In genomic region chr4:39354178-39354503, GRCh38 we compare ENCODE assay signal across 9 cellular contexts. TPM values are rescaled to one million over a fixed set of nuclear protein-coding genes. Genes with fewer than 3 reads are reported as not detected.
DNase-seq lines count a peak whose midpoint lies in the region; ATAC-seq and TF ChIP-seq lines count a peak whose summit lies in the region.
"Had no signal": no experiment of that assay in that cellular context is flagged by ENCODE, and none has a peak within 500 bp of the region (broad histone marks: within the 10 kb centered on the region; RNA-seq: fewer than 3 reads in every experiment).

No MANE protein-coding gene starts in this region.

- H3K79me1 ChIP-seq in trophoblast cell (ENCODE audit: low read length): no peaks in the 10 kb centered on the region

- no peaks in the 10 kb centered on the region for H3K27me3 ChIP-seq in Caco-2 (replicated peaks; ENCODE audit: control insufficient read depth, insufficient read depth, low read length)
- H3K27me3 ChIP-seq in PC-9 (ENCODE audit: insufficient read depth, low read depth): no peaks in the 10 kb centered on the region
- H3K27me3 ChIP-seq in trophoblast cell (ENCODE audit: insufficient read depth, low read length): no peaks in the 10 kb centered on the region

- POLR2A ChIA-PET in Caco-2 (lab: Charles Lee) (no interaction called here), PC-9 (lab: Charles Lee; ENCODE audit: unreplicated experiment) (no interaction called here), RWPE1 (lab: Yijun Ruan, JAX; ENCODE audit: low non-redundant PET) (no interaction called here)

- ATAC-seq in esophagus mucosa: peak; percentile 45
- no peak for ATAC-seq in GM21526 (IDR thresholded peaks at IDR 0.05; ENCODE audit: low FRiP score, unreplicated experiment)

- H4K20me1 ChIP-seq in PC-9 (ENCODE audit: insufficient read depth): peaks cover 20% of the 10 kb centered on the region

- H2BK12ac ChIP-seq in trophoblast cell (ENCODE audit: low read length): no peak overlapping the region

- H3K36me3 Mint-ChIP-seq in Caco-2 (ENCODE audit: insufficient read depth, unreplicated experiment): peaks cover 38% of the 10 kb centered on the region

- no peak overlapping the region for H3K18ac ChIP-seq in trophoblast cell (ENCODE audit: low read length)

- H2BK5ac ChIP-seq in trophoblast cell (ENCODE audit: low read depth, low read length, poor library complexity): no peak overlapping the region

- CTCF ChIA-PET in Caco-2 (lab: Charles Lee): no interaction called here
- CTCF ChIA-PET in PC-9 (lab: Charles Lee): no interaction called here
- CTCF ChIA-PET in RWPE1 (lab: Yijun Ruan, JAX): interaction anchor here (0.6 to 0.8 kb wide), 3 partner anchors 11 to 1444 kb away, joined by 3 to 4 read pairs (median 3); no protein-coding TSS in a partner anchor

- H3K79me2 ChIP-seq in PC-9 (ENCODE audit: low read depth) (peaks cover 87% of the 10 kb centered on the region), trophoblast cell (ENCODE audit: control insufficient read depth, insufficient read depth, low read length, poor library complexity) (peaks cover 2% of the 10 kb centered on the region)

- no peak overlapping the region for H4K12ac ChIP-seq in trophoblast cell (ENCODE audit: low read depth, low read length)

- no peak overlapping the region for H4K91ac ChIP-seq in trophoblast cell (ENCODE audit: low read depth, low read length)

- peak overlapping the region; percentile 65 for H3K27ac Mint-ChIP-seq in Caco-2 (ENCODE audit: unreplicated experiment)

- peaks cover 17% of the 10 kb centered on the region for H3K4me1 ChIP-seq in Caco-2
- H3K4me1 ChIP-seq in PC-9 (replicated peaks; ENCODE audit: insufficient read depth): peaks cover 14% of the 10 kb centered on the region
- peaks cover 1 to 5% of the 10 kb centered on the region in 2 experiments for H3K4me1 ChIP-seq in trophoblast cell (ENCODE audit: control insufficient read depth in 1 of 2, insufficient read depth in 2 of 2, low read length in 2 of 2)

- H3K4me3 Mint-ChIP-seq in Caco-2 (ENCODE audit: unreplicated experiment): peak overlapping the region; percentile 30

- no TSS peak for BruUV-seq in Caco-2 (replicated peaks; lab: Mats Ljungman, UMichigan)
- BruUV-seq in PC-9 (replicated peaks; lab: Mats Ljungman, UMichigan): no TSS peak

- H2AK5ac ChIP-seq in trophoblast cell (ENCODE audit: low read length): no peak overlapping the region

- H3K36me3 ChIP-seq in Caco-2 (ENCODE audit: control insufficient read depth, insufficient read depth, low read length) (no peaks in the 10 kb centered on the region), PC-9 (ENCODE audit: low read depth) (peaks cover 20% of the 10 kb centered on the region), trophoblast cell (ENCODE audit: control insufficient read depth in 1 of 2, insufficient read depth in 2 of 2, low read length in 2 of 2) (peaks cover 2 to 5% of the 10 kb centered on the region in 2 experiments)

- no peak overlapping the region for H3K23ac ChIP-seq in trophoblast cell (ENCODE audit: low read length)

- peaks cover 17% of the 10 kb centered on the region for H3K4me1 Mint-ChIP-seq in Caco-2 (ENCODE audit: low read depth, unreplicated experiment)

- H3K4me2 ChIP-seq in PC-9 (peak overlapping the region; percentile 33; the same call in 1 of the 2 replicates), trophoblast cell (ENCODE audit: low read length) (peak overlapping the region; percentile 26)

- H2AFZ ChIP-seq in PC-9 (no peak overlapping the region), trophoblast cell (ENCODE audit: insufficient read depth, low read length, poor library complexity) (no peak overlapping the region)

- no peaks in the 10 kb centered on the region for H3K9me3 Mint-ChIP-seq in Caco-2 (ENCODE audit: unreplicated experiment)

- H3F3A ChIP-seq in PC-9 (ENCODE audit: insufficient read depth, low read depth): peaks cover 12% of the 10 kb centered on the region

- H3K9ac ChIP-seq in trophoblast cell (ENCODE audit: low read length): no peak overlapping the region

- H3K14ac ChIP-seq in trophoblast cell (ENCODE audit: low read length): no peak overlapping the region

- no peak overlapping the region for H3K4ac ChIP-seq in trophoblast cell (ENCODE audit: low read depth, low read length)

- H3K9me2 ChIP-seq in PC-9 (ENCODE audit: insufficient read depth): no peaks in the 10 kb centered on the region

- intact Hi-C loops in Caco-2 (cut with micrococcal nuclease; ENCODE audit: unreplicated experiment) (no loop called here), PC-9 (cut with micrococcal nuclease; ENCODE audit: unreplicated experiment) (no loop called here)

- TF ChIP-seq CTCF in Caco-2 (IDR thresholded peaks at IDR 0.05; ENCODE audit: insufficient read depth in 1 of 2, low read depth in 1 of 2, low read length in 1 of 2, severe bottlenecking in 1 of 2, unreplicated experiment in 1 of 2) (no peak), PC-9 (conservative IDR thresholded peaks at IDR 0.05) (no peak), RWPE1 (conservative IDR thresholded peaks at IDR 0.05; ENCODE audit: low read depth) (no peak)

- H3K4me3 ChIP-seq in Caco-2 (ENCODE audit: low read depth, low read length) (no peak overlapping the region), PC-9 (no peak overlapping the region), trophoblast cell (ENCODE audit: low read depth, low read length) (no peak overlapping the region)

- DNase-seq in Caco-2 (no peak), PC-9 (no peak), trophoblast cell (peak; percentile 4 to 83), MV-4-11 (lab: John Stamatoyannopoulos, UW) (no peak), SHP77 (lab: John Stamatoyannopoulos, UW) (no peak), RWPE1 (ENCODE audit: low spot score) (no peak)
- DNase-seq: NCI-H187 had no signal

- no peak overlapping the region for H4K8ac ChIP-seq in trophoblast cell (ENCODE audit: low read depth, low read length)

- WGBS in trophoblast cell (ENCODE audit: extremely low coverage, insufficient coverage, insufficient read length): no CpG with 5 or more reads among the region's 1 CpG

- no peaks in the 10 kb centered on the region; the same call in 1 of the 2 replicates for H3K9me3 ChIP-seq in Caco-2
- H3K9me3 ChIP-seq in PC-9 (ENCODE audit: insufficient read depth, low read depth): no peaks in the 10 kb centered on the region
- no peaks in the 10 kb centered on the region for H3K9me3 ChIP-seq in trophoblast cell (ENCODE audit: insufficient read depth, low read depth, low read length)

- no peaks in the 10 kb centered on the region for H3K27me3 Mint-ChIP-seq in Caco-2 (ENCODE audit: insufficient read depth, unreplicated experiment)

- peak overlapping the region; percentile 55 for H3K27ac ChIP-seq in PC-9
- H3K27ac ChIP-seq in trophoblast cell (ENCODE audit: low read depth, low read length): peak overlapping the region; percentile 41
- no peak overlapping the region for H3K27ac ChIP-seq in RWPE1

- no peak overlapping the region for H2BK120ac ChIP-seq in trophoblast cell (ENCODE audit: insufficient read depth, low read length, poor library complexity)

RNA-seq across cellular contexts. Expression of gene RFC1, which starts 12.0 kb away (rescaled TPM):
- total RNA-seq in Caco-2 (2022) (58.8 and 63.4 TPM in 2 replicates), PC-9 (2021) (52.3 and 65.7 TPM in 2 replicates), esophagus mucosa (30.5 TPM)
- polyA plus RNA-seq in trophoblast cell (2013): 108 and 109 TPM in 2 replicates

RNA-seq across cellular contexts. Expression of gene KLB, which starts 52.6 kb away (rescaled TPM):
- total RNA-seq in Caco-2 (2022) (2.2 TPM in 2 replicates), PC-9 (2021) (not detected in 2 replicates), esophagus mucosa (0.32 TPM)
- polyA plus RNA-seq in trophoblast cell (2013): 0.71 and 0.79 TPM in 2 replicates

Comparison
In these comparisons a context has a peak if more than half of its experiments do, and no peak if none do; other contexts are left out.
1. DNase-seq: peak in trophoblast cell (2 of 2); none in Caco-2 (0 of 2), PC-9 (0 of 2), MV-4-11 (single experiment), SHP77 (0 of 2) and RWPE1 (single experiment).